ENCODE assay signal across 1 cellular context in genomic region chr13:48429036-48429435, GRCh38.
TF ChIP-seq lines count a peak whose summit lies in the region.

No MANE protein-coding gene starts in this region.

TF ChIP-seq in GM12878, 131 proteins besides CTCF, POLR2A, EP300 and RAD21 (continued from another document):
- TF ChIP-seq CEBPZ (IDR thresholded peaks at IDR 0.05; ENCODE audit: low read depth, low read length) (no peak), NFYA (IDR thresholded peaks at IDR 0.05; ENCODE audit: borderline replicate concordance, low read depth, low read length) (no peak), E2F4 (IDR thresholded peaks at IDR 0.05; ENCODE audit: low read depth, low read length) (no peak), SMARCA5 (IDR thresholded peaks at IDR 0.05) (no peak)
